ENCODE assay signal across 15 cellular contexts in the genomic region with DNA sequence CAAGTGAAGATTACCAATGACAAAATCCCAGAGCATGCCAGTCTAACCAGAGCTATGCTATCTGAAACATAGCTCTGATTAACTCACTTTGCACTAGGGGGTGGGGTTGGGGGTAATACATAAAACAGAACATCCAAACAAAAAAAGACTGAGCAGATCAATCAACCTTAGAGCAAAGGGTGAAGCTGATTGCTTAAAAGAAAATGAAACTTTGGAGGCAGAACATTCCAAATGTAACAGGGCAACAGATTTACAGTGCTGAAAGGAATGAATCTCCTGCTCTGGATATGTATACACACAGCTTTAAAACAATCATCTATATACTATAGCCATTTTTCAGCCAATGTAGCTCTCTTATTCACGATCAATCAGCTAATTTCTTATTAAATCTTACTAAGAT. TPM values are rescaled to one million over a fixed set of nuclear protein-coding genes. Genes with fewer than 3 reads are reported as not detected.
DNase-seq lines count a peak whose midpoint lies in the region; ATAC-seq, FAIRE-seq and TF ChIP-seq lines count a peak whose summit lies in the region.
"Had no signal": no experiment of that assay in that cellular context is flagged by ENCODE, and none has a peak within 500 bp of the region (broad histone marks: within the 10 kb centered on the region; RNA-seq: fewer than 3 reads in every experiment).

No MANE protein-coding gene starts in this region.

- 93% methylated on average over 1 of the region's 1 CpG for WGBS in SK-N-SH (ENCODE audit: low lambda C conversion rate)
- no CpG with 5 or more reads among the region's 1 CpG for WGBS in IMR-90 (ENCODE audit: extremely low coverage in 2 of 2, insufficient read length in 1 of 2), 2 experiments

- H4K20me1 ChIP-seq in SK-N-SH (ENCODE audit: insufficient read depth) (peaks cover 58% of the 10 kb centered on the region), IMR-90 (ENCODE audit: insufficient read depth, low read length) (peaks cover 71% of the 10 kb centered on the region), endothelial cell of umbilical vein (replicated peaks; ENCODE audit: control insufficient read depth, extremely low read depth, insufficient read depth, low read length) (peaks cover 20% of the 10 kb centered on the region)

- no peaks in the 10 kb centered on the region for H3K27me3 Mint-ChIP-seq in progenitor cell of endocrine pancreas

- ATAC-seq in SK-N-SH treated with all-trans-retinoic acid at 6 μM for 48 hours (no peak), IMR-90 (ENCODE audit: low read depth) (no peak), HG03196 (IDR thresholded peaks at IDR 0.05; ENCODE audit: unreplicated experiment) (no peak)
- ATAC-seq: esophagus mucosa had no signal

- H3K9me1 ChIP-seq in IMR-90 (ENCODE audit: insufficient read depth, low read length), result peaks cover 3% of the 10 kb centered on the region; the same call in 1 of the 2 replicates
- H3K9me1 ChIP-seq in endothelial cell of umbilical vein (replicated peaks; ENCODE audit: control insufficient read depth, extremely low read depth, insufficient read depth, low read length), result no peaks in the 10 kb centered on the region

- TF ChIP-seq POLR2A in IMR-90 (IDR thresholded peaks at IDR 0.05; ENCODE audit: low read depth, low read length), result no peak
- no peak for TF ChIP-seq POLR2A in endothelial cell of umbilical vein (IDR thresholded peaks at IDR 0.05; ENCODE audit: low read depth, low read length)

- H3K4me3 ChIP-seq in SK-N-SH (ENCODE audit: low read depth in 2 of 2, low read length in 1 of 2) (no peak overlapping the region), IMR-90 (ENCODE audit: insufficient read depth, low read depth, low read length) (no peak overlapping the region), endothelial cell of umbilical vein (replicated peaks in 1 of 3; ENCODE audit: insufficient read depth in 1 of 3, low read depth in 1 of 3, low read length in 3 of 3) (peak overlapping the region in 1 of 3 experiments; percentile 21)

- in situ Hi-C loops in IMR-90 (cut with MboI; ENCODE audit: low sequenced_read_pairs), result loop anchor here (5.0 kb wide), 1 partner anchor 207 kb away; no protein-coding TSS in a partner anchor

- no peak overlapping the region; a peak in 1 of 4 replicates for H3K27ac ChIP-seq in SK-N-SH (ENCODE audit: low read depth in 2 of 2, low read length in 1 of 2)
- no peak overlapping the region for H3K27ac ChIP-seq in IMR-90 (ENCODE audit: insufficient read depth, low read length)
- H3K27ac ChIP-seq in endothelial cell of umbilical vein (ENCODE audit: insufficient read depth, low read depth, low read length), result no peak overlapping the region
- H3K27ac ChIP-seq: 22Rv1 had no signal

- H3K9me2 ChIP-seq in SK-N-SH, result no peaks in the 10 kb centered on the region

- DNase-seq in SK-N-SH, result no peak
- no peak for DNase-seq in IMR-90
- DNase-seq in endothelial cell of umbilical vein (ENCODE audit: low read depth, low spot score), result no peak
- no peak for DNase-seq in progenitor cell of endocrine pancreas (ENCODE audit: low spot score, unreplicated experiment)
- DNase-seq in HK-2 (ENCODE audit: unreplicated experiment), result no peak
- no peak for DNase-seq in HUDEP-2 (lab: John Stamatoyannopoulos, UW; ENCODE audit: unreplicated experiment in 76 of 76)
- DNase-seq: cerebellar nuclear complex, islet precursor cell, NCI-H1436 treated with DMSO at 0.1 percent for 48 hours, NCI-H69 had no signal

- peaks cover 9% of the 10 kb centered on the region for H3F3A ChIP-seq in SK-N-SH (replicated peaks; ENCODE audit: insufficient read depth)

- H3K56ac ChIP-seq in IMR-90 (ENCODE audit: extremely low read depth, insufficient read depth, low read length), result no peak overlapping the region

- H3K36me3 ChIP-seq in SK-N-SH (replicated peaks in 1 of 2; ENCODE audit: control insufficient read depth in 1 of 2, insufficient read depth in 2 of 2, low read length in 1 of 2) (peaks cover 5 to 9% of the 10 kb centered on the region in 2 experiments), IMR-90 (ENCODE audit: control insufficient read depth, insufficient read depth, low read length) (peaks cover 8% of the 10 kb centered on the region), endothelial cell of umbilical vein (ENCODE audit: control insufficient read depth in 2 of 2, extremely low read depth in 1 of 2, insufficient read depth in 2 of 2, low read length in 2 of 2) (peaks cover 2 to 5% of the 10 kb centered on the region in 2 experiments)

- H3K4me1 Mint-ChIP-seq in progenitor cell of endocrine pancreas (ENCODE audit: low read depth), result peaks cover 39% of the 10 kb centered on the region

- no peak for TF ChIP-seq RAD21 in SK-N-SH (IDR thresholded peaks at IDR 0.05; ENCODE audit: low read length)
- no peak for TF ChIP-seq RAD21 in IMR-90 (IDR thresholded peaks at IDR 0.05; ENCODE audit: low read length)

- H3K9me3 ChIP-seq in SK-N-SH (peaks cover 2% of the 10 kb centered on the region; the same call in 1 of the 2 replicates), IMR-90 (ENCODE audit: control insufficient read depth, insufficient read depth, low read length) (no peaks in the 10 kb centered on the region), endothelial cell of umbilical vein (replicated peaks; ENCODE audit: control insufficient read depth, insufficient read depth, low read length) (no peaks in the 10 kb centered on the region)

- H3K4me3 Mint-ChIP-seq in progenitor cell of endocrine pancreas (ENCODE audit: low read depth), result no peak overlapping the region

- no peak overlapping the region for H4K5ac ChIP-seq in IMR-90 (ENCODE audit: low read depth, low read length)

- H2BK120ac ChIP-seq in IMR-90 (ENCODE audit: low read depth, low read length), result no peak overlapping the region

- H3K36me3 Mint-ChIP-seq in progenitor cell of endocrine pancreas (ENCODE audit: insufficient read depth), result peaks cover 4% of the 10 kb centered on the region

- H2AK5ac ChIP-seq in IMR-90 (ENCODE audit: low read depth, low read length), result no peak overlapping the region

- dilution Hi-C loops in IMR-90 (cut with HindIII; ENCODE audit: low sequenced_read_pairs, unreplicated experiment) (no loop called here), endothelial cell of umbilical vein (cut with MboI; ENCODE audit: extremely low pct_ligation_motif_present, low sequenced_read_pairs) (no loop called here)

- peak overlapping the region; percentile 61 for H3K27ac Mint-ChIP-seq in progenitor cell of endocrine pancreas
- H3K27ac Mint-ChIP-seq: nephron had no signal

- H3K4me2 ChIP-seq in SK-N-SH (peak overlapping the region; percentile 39), IMR-90 (ENCODE audit: low read depth, low read length) (peak overlapping the region; percentile 72), endothelial cell of umbilical vein (ENCODE audit: insufficient read depth, low read length) (peak overlapping the region; percentile 37)

- CTCF ChIA-PET in SK-N-SH (lab: Yijun Ruan, JAX), result interaction anchor here (0.5 to 1.3 kb wide), 3 partner anchors 9 to 1265 kb away, joined by 3 read pairs; no protein-coding TSS in a partner anchor
- CTCF ChIA-PET in IMR-90 (lab: Yijun Ruan, JAX), result interaction anchor here (0.5 to 1.2 kb wide), 3 partner anchors 210 to 846 kb away, joined by 3 to 5 read pairs (median 4); no protein-coding TSS in a partner anchor
- CTCF ChIA-PET in endothelial cell of umbilical vein (lab: Charles Lee), result interaction anchor here (0.6 to 1.4 kb wide), 5 partner anchors 10 to 211 kb away, joined by 3 to 7 read pairs (median 4); no protein-coding TSS in a partner anchor

- no peak overlapping the region for H2AK9ac ChIP-seq in IMR-90 (replicated peaks; ENCODE audit: low read depth, low read length, poor library complexity)

- peaks cover 0 to 37% of the 10 kb centered on the region in 2 experiments for H3K79me1 ChIP-seq in IMR-90 (ENCODE audit: low read depth in 1 of 2, low read length in 2 of 2)

- peaks cover 12 to 14% of the 10 kb centered on the region in 2 experiments; a peak in 3 of 4 replicates for H3K4me1 ChIP-seq in SK-N-SH (ENCODE audit: control insufficient read depth in 1 of 2, insufficient read depth in 2 of 2, low read depth in 1 of 2, low read length in 1 of 2)
- peaks cover 3% of the 10 kb centered on the region; the same call in 1 of the 2 replicates for H3K4me1 ChIP-seq in IMR-90 (ENCODE audit: control insufficient read depth, insufficient read depth, low read length)
- peaks cover 19% of the 10 kb centered on the region for H3K4me1 ChIP-seq in endothelial cell of umbilical vein (ENCODE audit: control insufficient read depth, extremely low read depth, insufficient read depth, low read length)

- no peaks in the 10 kb centered on the region for H3K27me3 ChIP-seq in SK-N-SH (ENCODE audit: insufficient read depth)
- H3K27me3 ChIP-seq in IMR-90 (ENCODE audit: control insufficient read depth, insufficient read depth, low read length), result no peaks in the 10 kb centered on the region
- H3K27me3 ChIP-seq in endothelial cell of umbilical vein (ENCODE audit: control insufficient read depth in 2 of 2, insufficient read depth in 2 of 2, low read length in 2 of 2), result no peaks in the 10 kb centered on the region

- 0 out of 2 replicates have a peak overlapping the region, but pooled peaks have one; percentile 49 for H3K14ac ChIP-seq in IMR-90 (replicated peaks; ENCODE audit: low read depth, low read length)

- no peak overlapping the region for H3K4ac ChIP-seq in IMR-90 (ENCODE audit: low read depth, low read length)

- BruUV-seq in IMR-90 (replicated peaks; lab: Mats Ljungman, UMichigan), result no TSS peak
- BruUV-seq in endothelial cell of umbilical vein (replicated peaks; lab: Mats Ljungman, UMichigan), result no TSS peak

- no peak overlapping the region for H3K9ac ChIP-seq in SK-N-SH
- no peak overlapping the region; the same call in 1 of the 2 replicates for H3K9ac ChIP-seq in IMR-90 (ENCODE audit: low read depth, low read length)
- no peak overlapping the region for H3K9ac ChIP-seq in endothelial cell of umbilical vein (replicated peaks; ENCODE audit: extremely low read depth, insufficient read depth, low read length)

- peaks cover 8% of the 10 kb centered on the region for H3K9me3 Mint-ChIP-seq in progenitor cell of endocrine pancreas (ENCODE audit: low read depth)

- FAIRE-seq in endothelial cell of umbilical vein (lab: Jason Lieb, UNC), result no peak

- peak overlapping the region; percentile 29 for H2BK5ac ChIP-seq in IMR-90 (ENCODE audit: low read depth, low read length, poor library complexity, severe bottlenecking)

- H2BK15ac ChIP-seq in IMR-90 (ENCODE audit: low read depth, low read length), result no peak overlapping the region

- intact Hi-C loops in IMR-90 (cut with micrococcal nuclease) (loop anchor here (5.0 kb wide), 1 partner anchor 187 kb away; no protein-coding TSS in a partner anchor), endothelial cell of umbilical vein (cut with micrococcal nuclease) (loop anchor here (5.0 kb wide), 1 partner anchor 82 kb away; no protein-coding TSS in a partner anchor)

- 0 out of 2 replicates have a peak overlapping the region, but pooled peaks have one; percentile 66 for H3K23ac ChIP-seq in IMR-90 (ENCODE audit: low read depth, low read length)

- TF ChIP-seq CTCF in SK-N-SH (IDR thresholded peaks at IDR 0.05), result no peak
- no peak for TF ChIP-seq CTCF in IMR-90 (conservative IDR thresholded peaks at IDR 0.05; ENCODE audit: low read depth, low read length)
- TF ChIP-seq CTCF in endothelial cell of umbilical vein (IDR thresholded peaks at IDR 0.05; ENCODE audit: extremely low read depth in 1 of 2, insufficient read depth in 1 of 2, low read depth in 1 of 2, low read length in 2 of 2), result no peak
- TF ChIP-seq CTCF in progenitor cell of endocrine pancreas (IDR thresholded peaks at IDR 0.05; ENCODE audit: unreplicated experiment), result no peak

- H2AFZ ChIP-seq in SK-N-SH (ENCODE audit: low read depth) (no peak overlapping the region), IMR-90 (replicated peaks; ENCODE audit: low read length, poor library complexity) (no peak overlapping the region), endothelial cell of umbilical vein (ENCODE audit: low read depth, low read length) (no peak overlapping the region)

- POLR2A ChIA-PET in SK-N-SH (lab: Yijun Ruan, JAX) (no interaction called here), IMR-90 (lab: Charles Lee; ENCODE audit: unreplicated experiment) (interaction anchor here (0.5 kb wide), 1 partner anchor 181 kb away, joined by 3 read pairs; no protein-coding TSS in a partner anchor), endothelial cell of umbilical vein (lab: Charles Lee) (interaction anchor here (1.2 kb wide), 1 partner anchor 12 kb away, joined by 4 read pairs; no protein-coding TSS in a partner anchor)

- no peak overlapping the region for H2BK20ac ChIP-seq in IMR-90 (ENCODE audit: low read depth, low read length)

- TF ChIP-seq EP300 in SK-N-SH (IDR thresholded peaks at IDR 0.05; ENCODE audit: borderline replicate concordance in 1 of 2, low read depth in 1 of 2, low read length in 1 of 2), result no peak

- no peak overlapping the region for H4K8ac ChIP-seq in IMR-90 (ENCODE audit: low read depth in 2 of 2, low read length in 2 of 2)

- H3K18ac ChIP-seq in IMR-90 (ENCODE audit: low read depth, low read length), result no peak overlapping the region

- H3K79me2 ChIP-seq in SK-N-SH (ENCODE audit: insufficient read depth) (peaks cover 96% of the 10 kb centered on the region), endothelial cell of umbilical vein (ENCODE audit: control insufficient read depth, insufficient read depth, low read length) (peaks cover 98% of the 10 kb centered on the region)

- H4K91ac ChIP-seq in IMR-90 (ENCODE audit: insufficient read depth, low read depth, low read length), result no peak overlapping the region

RNA-seq across cellular contexts. Expression of a gene that starts 4.9 kb away (rescaled TPM):
- polyA plus RNA-seq in SK-N-SH (2012; rRNA removed) (16.0 and 21.1 TPM in 2 replicates), IMR-90 (2012; rRNA removed) (90.6 and 93.1 TPM in 2 replicates), endothelial cell of umbilical vein (80.3 and 135 TPM in 2 replicates)
- polyA plus RNA-seq in SK-N-SH (2012; cell fraction: cytosol; rRNA removed), result 30.1 and 34.6 TPM in 2 replicates
- polyA plus RNA-seq in SK-N-SH (2012; cell fraction: nucleus; rRNA removed), result 6.7 and 17.2 TPM in 2 replicates
- total RNA-seq in IMR-90 (2012; rRNA removed) (506 and 533 TPM in 2 replicates), endothelial cell of umbilical vein (345 and 361 TPM in 2 replicates), progenitor cell of endocrine pancreas (51.2 and 53.2 TPM in 2 replicates)
- polyA plus RNA-seq in IMR-90 (2012; cell fraction: cytosol; rRNA removed), result 8.4 and 8.7 TPM in 2 replicates
- 3.7 and 44.6 TPM in 2 replicates for polyA plus RNA-seq in IMR-90 (2012; cell fraction: nucleus; rRNA removed; ENCODE audit: low replicate concordance)
- polyA plus RNA-seq in endothelial cell of umbilical vein (2011; cell fraction: cytosol; rRNA removed), result 83.9 and 119 TPM in 2 replicates
- polyA plus RNA-seq in endothelial cell of umbilical vein (2011; cell fraction: nucleus; rRNA removed), result 120 and 134 TPM in 2 replicates
- polyA plus RNA-seq in endothelial cell of umbilical vein (2012), result 175 and 248 TPM in 2 replicates
- polyA minus RNA-seq in endothelial cell of umbilical vein, result 460 and 502 TPM in 2 replicates
- polyA minus RNA-seq in endothelial cell of umbilical vein (2011; cell fraction: cytosol; rRNA and poly(A)+ RNA removed), result 73.7 TPM
- polyA minus RNA-seq in endothelial cell of umbilical vein (2011; cell fraction: nucleus; rRNA and poly(A)+ RNA removed), result 278 and 424 TPM in 2 replicates
